13 cellular contexts compared by ENCODE assay signal in genomic region chr6:43910638-43911353, GRCh38.
DNase-seq lines count a peak whose midpoint lies in the region; ATAC-seq and TF ChIP-seq lines count a peak whose summit lies in the region.
"Had no signal": no experiment of that assay in that cellular context is flagged by ENCODE, and none has a peak within 500 bp of the region (broad histone marks: within the 10 kb centered on the region; RNA-seq: fewer than 3 reads in every experiment).

No MANE protein-coding gene starts in this region.

- H3K9me3 Mint-ChIP-seq in WTC11 = no peaks in the 10 kb centered on the region
- no peaks in the 10 kb centered on the region for H3K9me3 Mint-ChIP-seq in T-cell
- H3K9me3 Mint-ChIP-seq in effector memory CD8-positive, alpha-beta T cell = no peaks in the 10 kb centered on the region
- H3K9me3 Mint-ChIP-seq: activated T-cell treated with anti-CD3 and anti-CD28 coated beads, Interleukin-2, amount 50 U/mL, for 24 hours; CD4-positive, alpha-beta T cell; naive B cell; stimulated activated effector memory CD8-positive, alpha-beta T cell treated with anti-CD3 and anti-CD28 coated beads, Interleukin-12 subunit alpha, Interleukin-12 subunit beta, amount 100 ng/mL, for 72 hours had no signal

- no peak overlapping the region for H3K4me3 ChIP-seq in AG04450 (ENCODE audit: low read depth, low read length)

- TF ChIP-seq CTCF in AG04450 (IDR thresholded peaks at IDR 0.05; ENCODE audit: low read depth, low read length) = no peak
- TF ChIP-seq CTCF in WTC11 (IDR thresholded peaks at IDR 0.05) = no peak

- H3K36me3 Mint-ChIP-seq in WTC11 = no peaks in the 10 kb centered on the region
- no peaks in the 10 kb centered on the region for H3K36me3 Mint-ChIP-seq in T-cell
- H3K36me3 Mint-ChIP-seq in effector memory CD8-positive, alpha-beta T cell (ENCODE audit: insufficient read depth) = peaks cover 6% of the 10 kb centered on the region
- H3K36me3 Mint-ChIP-seq: naive B cell; stimulated activated effector memory CD8-positive, alpha-beta T cell treated with anti-CD3 and anti-CD28 coated beads, Interleukin-12 subunit alpha, Interleukin-12 subunit beta, amount 100 ng/mL, for 72 hours had no signal

- intact Hi-C loops in left colon (cut with DNase I, micrococcal nuclease) (no loop called here), head of caudate nucleus (cut with DNase I) (no loop called here)

- DNase-seq in AG04450 (ENCODE audit: low read depth, low spot score) (peak; percentile 50), HS-5 (ENCODE audit: low read depth) (peak; percentile 73), WTC11 (ENCODE audit: low spot score) (no peak), left colon (no peak), T-cell (no peak), NCI-H1436 (lab: John Stamatoyannopoulos, UW) (no peak), head of caudate nucleus (no peak)
- no peak for DNase-seq in effector memory CD8-positive, alpha-beta T cell
- DNase-seq: activated T-cell treated with anti-CD3 and anti-CD28 coated beads, Interleukin-2, amount 50 U/mL, for 24 hours; CD4-positive, alpha-beta T cell; naive B cell; T1000 had no signal

- H3K9me3 ChIP-seq in AG04450 (ENCODE audit: control insufficient read depth, insufficient read depth, low read length) = no peaks in the 10 kb centered on the region

- POLR2A ChIA-PET in AG04450 (lab: Yijun Ruan, JAX) (no interaction called here), WTC11 (lab: Charles Lee) (interaction anchor here (4.0 kb wide), 1 partner anchor 16 kb away, joined by 22 read pairs; no protein-coding TSS in a partner anchor), T-cell (lab: Charles Lee) (no interaction called here)

- ATAC-seq in WTC11 (peak; percentile 9; the same call in 1 of the 2 replicates), left colon (peak; percentile 14), T-cell (replicated peaks in 1 of 4) (no peak)
- no peak for ATAC-seq in effector memory CD8-positive, alpha-beta T cell (replicated peaks)
- ATAC-seq: stimulated activated effector memory CD8-positive, alpha-beta T cell treated with anti-CD3 and anti-CD28 coated beads, Interleukin-12 subunit alpha, Interleukin-12 subunit beta, amount 100 ng/mL, for 72 hours had no signal

- peaks cover 35% of the 10 kb centered on the region for H3K4me1 Mint-ChIP-seq in WTC11
- H3K4me1 Mint-ChIP-seq in T-cell = no peaks in the 10 kb centered on the region
- no peaks in the 10 kb centered on the region for H3K4me1 Mint-ChIP-seq in effector memory CD8-positive, alpha-beta T cell (ENCODE audit: low read depth in 2 of 2)
- H3K4me1 Mint-ChIP-seq: naive B cell; stimulated activated effector memory CD8-positive, alpha-beta T cell treated with anti-CD3 and anti-CD28 coated beads, Interleukin-12 subunit alpha, Interleukin-12 subunit beta, amount 100 ng/mL, for 72 hours had no signal

- H3K27ac Mint-ChIP-seq in WTC11 = no peak overlapping the region
- no peak overlapping the region for H3K27ac Mint-ChIP-seq in T-cell
- no peak overlapping the region for H3K27ac Mint-ChIP-seq in effector memory CD8-positive, alpha-beta T cell
- H3K27ac Mint-ChIP-seq: activated T-cell treated with anti-CD3 and anti-CD28 coated beads, Interleukin-2, amount 50 U/mL, for 24 hours; CD4-positive, alpha-beta T cell; stimulated activated effector memory CD8-positive, alpha-beta T cell treated with anti-CD3 and anti-CD28 coated beads, Interleukin-12 subunit alpha, Interleukin-12 subunit beta, amount 100 ng/mL, for 72 hours had no signal

- H3K4me3 Mint-ChIP-seq in WTC11 (no peak overlapping the region), T-cell (no peak overlapping the region)
- no peak overlapping the region for H3K4me3 Mint-ChIP-seq in effector memory CD8-positive, alpha-beta T cell
- H3K4me3 Mint-ChIP-seq: activated T-cell treated with anti-CD3 and anti-CD28 coated beads, Interleukin-2, amount 50 U/mL, for 24 hours; CD4-positive, alpha-beta T cell; stimulated activated effector memory CD8-positive, alpha-beta T cell treated with anti-CD3 and anti-CD28 coated beads, Interleukin-12 subunit alpha, Interleukin-12 subunit beta, amount 100 ng/mL, for 72 hours had no signal

- CTCF ChIA-PET in AG04450 (lab: Charles Lee) = no interaction called here
- CTCF ChIA-PET in WTC11 (lab: Charles Lee) = interaction anchor here (0.9 to 1.6 kb wide), 3 partner anchors 54 to 152 kb away, joined by 3 to 5 read pairs (median 3); no protein-coding TSS in a partner anchor
- CTCF ChIA-PET in T-cell (lab: Charles Lee) = no interaction called here

- peaks cover 4% of the 10 kb centered on the region for H3K27me3 ChIP-seq in AG04450 (ENCODE audit: control insufficient read depth, insufficient read depth, low read length)

- H3K27ac ChIP-seq in AG04450 (ENCODE audit: low read depth, low read length) = peak overlapping the region; percentile 65

- H3K27me3 Mint-ChIP-seq in WTC11 (ENCODE audit: low read depth) = no peaks in the 10 kb centered on the region; the same call in 1 of the 2 replicates
- H3K27me3 Mint-ChIP-seq in T-cell = peaks cover 3 to 5% of the 10 kb centered on the region in 2 donors
- peaks cover 6 to 60% of the 10 kb centered on the region in 2 donors for H3K27me3 Mint-ChIP-seq in effector memory CD8-positive, alpha-beta T cell
- H3K27me3 Mint-ChIP-seq: activated T-cell treated with anti-CD3 and anti-CD28 coated beads, Interleukin-2, amount 50 U/mL, for 24 hours; CD4-positive, alpha-beta T cell had no signal

TF ChIP-seq in WTC11, 78 proteins besides CTCF, POLR2A, EP300 and RAD21:
- TF ChIP-seq CBFB (CRISPR knock-in tag; IDR thresholded peaks at IDR 0.05; ENCODE audit: low read depth) (no peak), ZNF396 (CRISPR knock-in tag; IDR thresholded peaks at IDR 0.05; ENCODE audit: borderline replicate concordance) (no peak), RELA (CRISPR knock-in tag; IDR thresholded peaks at IDR 0.05; ENCODE audit: borderline replicate concordance) (no peak), GABPB1 (CRISPR knock-in tag; IDR thresholded peaks at IDR 0.05) (peak; percentile 86), AFF4 (CRISPR knock-in tag; IDR thresholded peaks at IDR 0.05; ENCODE audit: borderline replicate concordance) (no peak), TCF7 (CRISPR knock-in tag; IDR thresholded peaks at IDR 0.05; ENCODE audit: low read depth) (no peak), NFE2L1 (CRISPR knock-in tag; IDR thresholded peaks at IDR 0.05) (no peak), ZBTB21 (CRISPR knock-in tag; IDR thresholded peaks at IDR 0.05; ENCODE audit: borderline replicate concordance) (no peak)
TF ChIP-seq in WTC11: peak in this region for 1.

Comparison
In these comparisons a context has a peak if more than half of its experiments do, and no peak if none do; other contexts are left out.
1. DNase-seq: peak in AG04450 (single experiment) and HS-5 (single experiment); none in WTC11 (single experiment), left colon (0 of 2), T-cell (0 of 34), NCI-H1436 (single experiment), head of caudate nucleus (0 of 42) and effector memory CD8-positive, alpha-beta T cell (0 of 3).
2. ATAC-seq: peak in WTC11 (single experiment) and left colon (single experiment); none in T-cell (0 of 4) and effector memory CD8-positive, alpha-beta T cell (single experiment).